In genomic region chr2:42995752-42996422, GRCh38 we compare ENCODE assay signal across 36 cellular contexts.
"Had no signal": no experiment of that assay in that cellular context is flagged by ENCODE, and none has a peak within 500 bp of the region (broad histone marks: within the 10 kb centered on the region; RNA-seq: fewer than 3 reads in every experiment).

No MANE protein-coding gene starts in this region.

- H3K4me1 Mint-ChIP-seq: activated CD4-positive, alpha-beta memory T cell treated with anti-CD3 and anti-CD28 coated beads, Interleukin-2, amount 10 ng/mL, durations not matched to agents 7 days and 5 days; activated CD4-positive, alpha-beta T cell treated with anti-CD3 and anti-CD28 coated beads for 36 hours; activated CD4-positive, alpha-beta T cell treated with anti-CD3 and anti-CD28 coated beads, Interleukin-2, amount 10 ng/mL, durations not matched to agents 7 days and 5 days; activated CD8-positive, alpha-beta memory T cell treated with anti-CD3 and anti-CD28 coated beads, Interleukin-2, amount 10 ng/mL, durations not matched to agents 7 days and 5 days; activated naive CD8-positive, alpha-beta T cell treated with anti-CD3 and anti-CD28 coated beads for 36 hours; central memory CD8-positive, alpha-beta T cell; WTC11 had no signal

- H3K36me3 Mint-ChIP-seq: activated CD8-positive, alpha-beta memory T cell treated with anti-CD3 and anti-CD28 coated beads, Interleukin-2, amount 10 ng/mL, durations not matched to agents 7 days and 5 days; activated naive CD8-positive, alpha-beta T cell treated with anti-CD3 and anti-CD28 coated beads for 36 hours; brain had no signal

- H3K9me3 ChIP-seq: ascending aorta had no signal

- H3K36me3 ChIP-seq: ascending aorta, cardiac muscle cell, WERI-Rb-1 had no signal

- H3K27ac ChIP-seq: ascending aorta, cardiac muscle cell, WERI-Rb-1 had no signal

- H3K4me1 ChIP-seq: ascending aorta had no signal

- ATAC-seq: activated CD4-positive, alpha-beta T cell treated with anti-CD3 and anti-CD28 coated beads for 36 hours; activated CD4-positive, CD25-positive, alpha-beta regulatory T cell treated with anti-CD3 and anti-CD28 coated beads, Interleukin-2, amount 50 U/mL, for 24 hours; activated CD8-positive, alpha-beta memory T cell treated with anti-CD3 and anti-CD28 coated beads, Interleukin-2, amount 10 ng/mL, durations not matched to agents 7 days and 5 days; activated CD8-positive, alpha-beta T cell treated with anti-CD3 and anti-CD28 coated beads, Interleukin-2, amount 10 ng/mL, durations not matched to agents 7 days and 5 days; WTC11 had no signal

- H3K27me3 ChIP-seq: ascending aorta, cardiac muscle cell had no signal

- DNase-seq: activated CD4-positive, alpha-beta memory T cell treated with anti-CD3 and anti-CD28 coated beads, Interleukin-2, amount 10 ng/mL, durations not matched to agents 7 days and 5 days; activated CD4-positive, alpha-beta T cell treated with anti-CD3 and anti-CD28 coated beads for 1 hour; activated CD4-positive, alpha-beta T cell treated with anti-CD3 and anti-CD28 coated beads for 36 hours; activated CD4-positive, alpha-beta T cell treated with anti-CD3 and anti-CD28 coated beads for 48 hours; activated CD4-positive, alpha-beta T cell treated with anti-CD3 and anti-CD28 coated beads, Interleukin-2, amount 10 ng/mL, durations not matched to agents 7 days and 5 days; activated CD4-positive, alpha-beta T cell treated with anti-CD3 and anti-CD28 coated beads, Interleukin-2, amount 50 U/mL, for 48 hours; activated CD4-positive, CD25-positive, alpha-beta regulatory T cell; activated CD8-positive, alpha-beta memory T cell treated with anti-CD3 and anti-CD28 coated beads for 24 hours; activated CD8-positive, alpha-beta memory T cell treated with anti-CD3 and anti-CD28 coated beads, Interleukin-2, amount 10 ng/mL, durations not matched to agents 7 days and 5 days; activated CD8-positive, alpha-beta memory T cell treated with anti-CD3 and anti-CD28 coated beads, Interleukin-2, amount 50 U/mL, for 48 hours; activated CD8-positive, alpha-beta T cell treated with anti-CD3 and anti-CD28 coated beads, Interleukin-2, amount 10 ng/mL, durations not matched to agents 7 days and 5 days; activated effector memory CD4-positive, alpha-beta T cell treated with Interleukin-2 at 50 U/mL for 16 hours; activated gamma-delta T cell; activated naive CD4-positive, alpha-beta T cell treated with anti-CD3 and anti-CD28 coated beads, Interleukin-2, amount 50 U/mL, for 16 hours; activated naive CD4-positive, alpha-beta T cell treated with Interleukin-2 at 50 U/mL for 16 hours; activated naive CD8-positive, alpha-beta T cell treated with anti-CD3 and anti-CD28 coated beads for 36 hours; activated T-cell treated with anti-CD3 and anti-CD28 coated beads, Interleukin-2, amount 50 U/mL, for 24 hours; activated T-cell treated with anti-CD3 and anti-CD28 coated beads, Interleukin-2, amount 50 U/mL, for 48 hours; amygdala; anterior cingulate cortex; caudate nucleus; cerebellar nuclear complex; T-helper 1 cell; T-helper 2 cell; T-helper 9 cell; WERI-Rb-1 had no signal

- H3K4me3 Mint-ChIP-seq: activated CD4-positive, alpha-beta memory T cell treated with anti-CD3 and anti-CD28 coated beads, Interleukin-2, amount 10 ng/mL, durations not matched to agents 7 days and 5 days; activated CD4-positive, alpha-beta T cell treated with anti-CD3 and anti-CD28 coated beads for 36 hours; activated CD4-positive, alpha-beta T cell treated with anti-CD3 and anti-CD28 coated beads, Interleukin-2, amount 10 ng/mL, durations not matched to agents 7 days and 5 days; activated CD8-positive, alpha-beta memory T cell treated with anti-CD3 and anti-CD28 coated beads, Interleukin-2, amount 10 ng/mL, durations not matched to agents 7 days and 5 days; activated CD8-positive, alpha-beta T cell treated with anti-CD3 and anti-CD28 coated beads, Interleukin-2, amount 10 ng/mL, durations not matched to agents 7 days and 5 days; activated naive CD8-positive, alpha-beta T cell treated with anti-CD3 and anti-CD28 coated beads for 36 hours; activated T-cell treated with anti-CD3 and anti-CD28 coated beads, Interleukin-2, amount 50 U/mL, for 24 hours; brain; central memory CD8-positive, alpha-beta T cell; T-helper 1 cell treated with Interleukin-12 subunit alpha and Interleukin-12 subunit beta and Interleukin-4 antibody, amounts not matched to agents 30 μg/mL and 1 μg/mL, for 36 hours; T-helper 2 cell treated with Interferon-gamma antibody and Interleukin-4, amounts not matched to agents 5 μg/mL and 100 μg/mL, for 36 hours; WTC11 had no signal

- H3K9me3 Mint-ChIP-seq: activated CD4-positive, alpha-beta memory T cell treated with anti-CD3 and anti-CD28 coated beads, Interleukin-2, amount 10 ng/mL, durations not matched to agents 7 days and 5 days; activated CD4-positive, alpha-beta T cell treated with anti-CD3 and anti-CD28 coated beads, Interleukin-2, amount 10 ng/mL, durations not matched to agents 7 days and 5 days; central memory CD8-positive, alpha-beta T cell; T-helper 1 cell treated with Interleukin-12 subunit alpha and Interleukin-12 subunit beta and Interleukin-4 antibody, amounts not matched to agents 30 μg/mL and 1 μg/mL, for 36 hours had no signal

- FAIRE-seq: bronchial epithelial cell had no signal

- H3K4me3 ChIP-seq: ascending aorta, cardiac muscle cell had no signal

- H3K27ac Mint-ChIP-seq: activated CD4-positive, alpha-beta memory T cell treated with anti-CD3 and anti-CD28 coated beads, Interleukin-2, amount 10 ng/mL, durations not matched to agents 7 days and 5 days; activated CD4-positive, alpha-beta T cell treated with anti-CD3 and anti-CD28 coated beads for 36 hours; activated CD4-positive, alpha-beta T cell treated with anti-CD3 and anti-CD28 coated beads, Interleukin-2, amount 10 ng/mL, durations not matched to agents 7 days and 5 days; activated CD8-positive, alpha-beta memory T cell treated with anti-CD3 and anti-CD28 coated beads, Interleukin-2, amount 10 ng/mL, durations not matched to agents 7 days and 5 days; activated CD8-positive, alpha-beta T cell treated with anti-CD3 and anti-CD28 coated beads, Interleukin-2, amount 10 ng/mL, durations not matched to agents 7 days and 5 days; activated naive CD8-positive, alpha-beta T cell treated with anti-CD3 and anti-CD28 coated beads for 36 hours; activated T-cell treated with anti-CD3 and anti-CD28 coated beads, Interleukin-2, amount 50 U/mL, for 24 hours; activated T-helper 2 cell treated with anti-CD3 and anti-CD28 coated beads, Interferon-gamma antibody, Interleukin-2, Interleukin-4, amounts not matched to agents 10 μg/mL and 5 μg/mL and 100 μg/mL, durations not matched to agents 14 hours and 24 hours and 36 hours; brain; T-helper 1 cell treated with Interleukin-12 subunit alpha and Interleukin-12 subunit beta and Interleukin-4 antibody, amounts not matched to agents 30 μg/mL and 1 μg/mL, for 36 hours; T-helper 2 cell treated with Interferon-gamma antibody and Interleukin-4, amounts not matched to agents 5 μg/mL and 100 μg/mL, for 36 hours; WTC11 had no signal

- H3K27me3 Mint-ChIP-seq: activated CD4-positive, alpha-beta T cell treated with anti-CD3 and anti-CD28 coated beads for 36 hours; activated naive CD8-positive, alpha-beta T cell treated with anti-CD3 and anti-CD28 coated beads for 36 hours; activated T-cell treated with anti-CD3 and anti-CD28 coated beads, Interleukin-2, amount 50 U/mL, for 24 hours; brain had no signal
